In the genomic region with DNA sequence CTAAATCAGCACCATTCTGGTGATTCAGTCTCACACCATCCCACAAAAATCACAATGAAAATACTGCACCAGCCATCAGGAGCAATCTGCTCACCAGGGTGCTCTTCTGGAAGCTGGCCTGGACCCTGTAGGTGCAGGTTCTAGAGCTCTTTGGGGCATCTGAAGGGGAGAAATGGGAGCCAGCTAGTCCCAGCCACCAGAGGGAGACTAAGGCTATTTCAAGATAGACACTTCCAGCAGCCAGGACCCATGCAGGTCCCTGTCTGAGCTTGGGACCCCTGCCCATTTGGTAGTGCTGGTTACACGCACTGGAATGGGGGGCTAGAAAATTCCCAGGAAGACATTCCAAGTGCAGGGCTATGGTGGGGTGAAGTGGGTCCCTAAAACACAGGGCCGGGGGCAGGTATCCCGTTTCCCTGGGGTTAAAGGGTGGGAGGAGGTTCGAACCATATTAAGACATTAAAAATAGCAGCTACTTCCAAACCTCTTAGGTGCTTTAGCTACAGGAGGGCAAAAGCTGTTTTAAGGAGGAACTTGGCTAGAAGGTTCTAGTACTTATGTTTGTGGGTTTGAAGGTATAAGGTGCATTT, we compare ENCODE assay signal across 8 cellular contexts.
DNase-seq lines count a peak whose midpoint lies in the region; ATAC-seq lines count a peak whose summit lies in the region.

No MANE protein-coding gene starts in this region.

- H3K36me3 ChIP-seq in adipocyte (ENCODE audit: control insufficient read depth, insufficient read depth, low read length, severe bottlenecking) = no peaks in the 10 kb centered on the region

- peaks cover 5% of the 10 kb centered on the region for H3K4me1 ChIP-seq in adipocyte (ENCODE audit: control insufficient read depth, insufficient read depth, low read length)

- ATAC-seq in HG03378 (IDR thresholded peaks at IDR 0.05; ENCODE audit: unreplicated experiment) = no peak
- no peak for ATAC-seq in GM21515 (IDR thresholded peaks at IDR 0.05; ENCODE audit: unreplicated experiment)

- no peak overlapping the region for H3K4me3 ChIP-seq in adipocyte (ENCODE audit: low read length)

- H3K9ac ChIP-seq in adipocyte (ENCODE audit: low read length) = no peak overlapping the region

- DNase-seq in A172 (ENCODE audit: low spot score) (peak; percentile 52), GM03348 (ENCODE audit: low spot score) (peak; percentile 67), NCI-H226 (peak; percentile 37), adipocyte (ENCODE audit: low read depth) (peak; percentile 74), iPS-NIHi7 (ENCODE audit: extremely low spot score) (peak; percentile 82), NCI-H446 treated with DMSO at 0.1 percent for 48 hours (lab: John Stamatoyannopoulos, UW) (no peak)

- no peaks in the 10 kb centered on the region for H3K9me3 ChIP-seq in adipocyte (ENCODE audit: control insufficient read depth, low read length)

- H3K27me3 ChIP-seq in adipocyte (replicated peaks; ENCODE audit: control insufficient read depth, insufficient read depth, low read length) = peaks cover 4% of the 10 kb centered on the region
